In the genomic region with DNA sequence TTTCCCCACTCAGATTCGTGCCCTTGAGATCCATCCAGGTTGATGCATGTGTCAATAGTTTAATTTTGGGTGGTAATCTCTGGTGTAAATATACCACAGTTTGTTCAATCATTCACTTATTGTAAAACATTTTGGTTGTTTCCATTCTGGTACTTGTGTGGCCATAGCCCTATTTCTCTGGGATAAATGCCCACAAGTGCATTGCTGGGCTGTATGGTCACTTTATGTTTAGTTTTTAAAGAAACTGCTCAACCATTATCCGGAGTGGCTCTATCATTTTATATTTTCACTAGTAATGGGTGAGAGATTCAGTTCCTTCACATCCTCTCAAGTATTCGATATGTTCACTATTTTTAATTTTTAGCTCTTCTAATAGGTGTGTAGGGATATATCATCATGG, we compare ENCODE assay signal across 1 cellular context.
TF ChIP-seq lines count a peak whose summit lies in the region.

No MANE protein-coding gene starts in this region.

TF ChIP-seq in HCT116, 20 proteins besides CTCF, POLR2A, EP300 and RAD21 (continued from another document):
- TF ChIP-seq, protein P1, sequence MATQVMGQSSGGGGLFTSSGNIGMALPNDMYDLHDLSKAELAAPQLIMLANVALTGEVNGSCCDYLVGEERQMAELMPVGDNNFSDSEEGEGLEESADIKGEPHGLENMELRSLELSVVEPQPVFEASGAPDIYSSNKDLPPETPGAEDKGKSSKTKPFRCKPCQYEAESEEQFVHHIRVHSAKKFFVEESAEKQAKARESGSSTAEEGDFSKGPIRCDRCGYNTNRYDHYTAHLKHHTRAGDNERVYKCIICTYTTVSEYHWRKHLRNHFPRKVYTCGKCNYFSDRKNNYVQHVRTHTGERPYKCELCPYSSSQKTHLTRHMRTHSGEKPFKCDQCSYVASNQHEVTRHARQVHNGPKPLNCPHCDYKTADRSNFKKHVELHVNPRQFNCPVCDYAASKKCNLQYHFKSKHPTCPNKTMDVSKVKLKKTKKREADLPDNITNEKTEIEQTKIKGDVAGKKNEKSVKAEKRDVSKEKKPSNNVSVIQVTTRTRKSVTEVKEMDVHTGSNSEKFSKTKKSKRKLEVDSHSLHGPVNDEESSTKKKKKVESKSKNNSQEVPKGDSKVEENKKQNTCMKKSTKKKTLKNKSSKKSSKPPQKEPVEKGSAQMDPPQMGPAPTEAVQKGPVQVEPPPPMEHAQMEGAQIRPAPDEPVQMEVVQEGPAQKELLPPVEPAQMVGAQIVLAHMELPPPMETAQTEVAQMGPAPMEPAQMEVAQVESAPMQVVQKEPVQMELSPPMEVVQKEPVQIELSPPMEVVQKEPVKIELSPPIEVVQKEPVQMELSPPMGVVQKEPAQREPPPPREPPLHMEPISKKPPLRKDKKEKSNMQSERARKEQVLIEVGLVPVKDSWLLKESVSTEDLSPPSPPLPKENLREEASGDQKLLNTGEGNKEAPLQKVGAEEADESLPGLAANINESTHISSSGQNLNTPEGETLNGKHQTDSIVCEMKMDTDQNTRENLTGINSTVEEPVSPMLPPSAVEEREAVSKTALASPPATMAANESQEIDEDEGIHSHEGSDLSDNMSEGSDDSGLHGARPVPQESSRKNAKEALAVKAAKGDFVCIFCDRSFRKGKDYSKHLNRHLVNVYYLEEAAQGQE (IDR thresholded peaks at IDR 0.05; ENCODE audit: low read depth) = no peak
- no peak for TF ChIP-seq FOSL1 (IDR thresholded peaks at IDR 0.05; ENCODE audit: low read depth)
- no peak for TF ChIP-seq SP1 (IDR thresholded peaks at IDR 0.05; ENCODE audit: low read depth)
- TF ChIP-seq, protein P2, sequence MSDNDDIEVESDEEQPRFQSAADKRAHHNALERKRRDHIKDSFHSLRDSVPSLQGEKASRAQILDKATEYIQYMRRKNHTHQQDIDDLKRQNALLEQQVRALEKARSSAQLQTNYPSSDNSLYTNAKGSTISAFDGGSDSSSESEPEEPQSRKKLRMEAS (IDR thresholded peaks at IDR 0.05) = no peak
- TF ChIP-seq ZFX (IDR thresholded peaks at IDR 0.05) = no peak
- TF ChIP-seq POLR2AphosphoS5 (IDR thresholded peaks at IDR 0.05; ENCODE audit: low read depth, low read length) = no peak
- no peak for TF ChIP-seq SRF (IDR thresholded peaks at IDR 0.05; ENCODE audit: low read depth)
- no peak for TF ChIP-seq CBX3 (IDR thresholded peaks at IDR 0.05; ENCODE audit: low read depth)
- TF ChIP-seq, protein P3, sequence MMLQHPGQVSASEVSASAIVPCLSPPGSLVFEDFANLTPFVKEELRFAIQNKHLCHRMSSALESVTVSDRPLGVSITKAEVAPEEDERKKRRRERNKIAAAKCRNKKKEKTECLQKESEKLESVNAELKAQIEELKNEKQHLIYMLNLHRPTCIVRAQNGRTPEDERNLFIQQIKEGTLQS (IDR thresholded peaks at IDR 0.05) = no peak
- no peak for TF ChIP-seq TCF7L2 (IDR thresholded peaks at IDR 0.05; ENCODE audit: borderline replicate concordance, extremely low read depth, insufficient read depth, insufficient read length)
- TF ChIP-seq ZNF274 (IDR thresholded peaks at IDR 0.05; ENCODE audit: low read depth, low read length) = no peak
- TF ChIP-seq EGR1 (IDR thresholded peaks at IDR 0.05; ENCODE audit: low read depth) = no peak
- no peak for TF ChIP-seq YY1 (IDR thresholded peaks at IDR 0.05; ENCODE audit: extremely low read depth, insufficient replicate concordance, low read depth, low read length)
- no peak for TF ChIP-seq EZH2 (IDR thresholded peaks at IDR 0.05)
